1 cellular context compared by ENCODE assay signal in the genomic region with DNA sequence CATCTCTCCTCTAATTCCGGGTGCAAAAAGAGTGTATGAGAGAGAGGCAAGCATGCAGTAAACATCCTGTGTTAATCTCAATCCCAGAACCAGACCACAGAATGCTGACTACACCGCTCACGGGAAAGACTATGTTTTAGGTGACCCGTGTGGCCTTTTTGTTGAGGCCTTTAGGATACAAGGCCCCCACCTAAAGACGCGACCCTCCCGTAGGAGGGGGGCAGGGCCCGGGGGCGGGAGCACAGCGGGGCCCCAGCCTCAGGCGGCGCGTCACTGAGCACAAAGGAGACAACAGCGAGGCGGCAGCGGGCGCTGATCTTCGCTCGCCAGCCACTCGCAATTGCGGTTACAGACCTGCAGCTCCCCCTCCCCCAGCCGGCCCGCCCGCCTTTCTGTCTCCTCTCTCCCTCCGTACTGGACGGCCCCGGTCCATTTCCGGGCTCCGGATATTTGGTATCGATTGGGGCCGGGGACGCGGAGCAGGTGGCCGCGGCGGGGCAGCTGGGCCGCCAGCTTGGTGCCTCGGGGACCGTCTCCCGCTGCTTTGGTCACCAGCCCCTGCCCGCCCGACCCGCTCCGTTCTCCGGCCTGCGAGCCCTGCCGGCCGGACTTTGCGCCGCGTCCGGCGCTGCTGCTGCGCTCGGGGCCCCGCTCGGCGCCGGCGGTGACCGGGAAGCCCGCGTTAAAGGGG.
A peak's percentile ranks its signal among the peaks of the same experiment; 100 is the strongest.
TF ChIP-seq lines count a peak whose summit lies in the region.

A gene with protein sequence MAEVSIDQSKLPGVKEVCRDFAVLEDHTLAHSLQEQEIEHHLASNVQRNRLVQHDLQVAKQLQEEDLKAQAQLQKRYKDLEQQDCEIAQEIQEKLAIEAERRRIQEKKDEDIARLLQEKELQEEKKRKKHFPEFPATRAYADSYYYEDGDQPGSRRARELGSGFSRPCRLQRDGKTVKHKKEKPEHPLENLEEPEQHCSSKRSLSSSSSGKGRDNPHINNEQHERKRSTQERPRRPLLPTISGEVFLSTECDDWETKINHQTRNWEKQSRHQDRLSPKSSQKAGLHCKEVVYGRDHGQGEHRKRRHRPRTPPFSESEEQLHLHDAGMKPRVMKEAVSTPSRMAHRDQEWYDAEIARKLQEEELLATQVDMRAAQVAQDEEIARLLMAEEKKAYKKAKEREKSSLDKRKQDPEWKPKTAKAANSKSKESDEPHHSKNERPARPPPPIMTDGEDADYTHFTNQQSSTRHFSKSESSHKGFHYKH (plus strand): TSS at position 432 of the 691 bp plus-strand sequence. CDS start 281 bp downstream, outside the sequence.

TF ChIP-seq in HepG2, 621 proteins besides CTCF, POLR2A, EP300 and RAD21 (continued from another document and continues in another):
- TF ChIP-seq, protein P1, sequence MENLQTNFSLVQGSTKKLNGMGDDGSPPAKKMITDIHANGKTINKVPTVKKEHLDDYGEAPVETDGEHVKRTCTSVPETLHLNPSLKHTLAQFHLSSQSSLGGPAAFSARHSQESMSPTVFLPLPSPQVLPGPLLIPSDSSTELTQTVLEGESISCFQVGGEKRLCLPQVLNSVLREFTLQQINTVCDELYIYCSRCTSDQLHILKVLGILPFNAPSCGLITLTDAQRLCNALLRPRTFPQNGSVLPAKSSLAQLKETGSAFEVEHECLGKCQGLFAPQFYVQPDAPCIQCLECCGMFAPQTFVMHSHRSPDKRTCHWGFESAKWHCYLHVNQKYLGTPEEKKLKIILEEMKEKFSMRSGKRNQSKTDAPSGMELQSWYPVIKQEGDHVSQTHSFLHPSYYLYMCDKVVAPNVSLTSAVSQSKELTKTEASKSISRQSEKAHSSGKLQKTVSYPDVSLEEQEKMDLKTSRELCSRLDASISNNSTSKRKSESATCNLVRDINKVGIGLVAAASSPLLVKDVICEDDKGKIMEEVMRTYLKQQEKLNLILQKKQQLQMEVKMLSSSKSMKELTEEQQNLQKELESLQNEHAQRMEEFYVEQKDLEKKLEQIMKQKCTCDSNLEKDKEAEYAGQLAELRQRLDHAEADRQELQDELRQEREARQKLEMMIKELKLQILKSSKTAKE (CRISPR knock-in tag; IDR thresholded peaks at IDR 0.05; ENCODE audit: borderline replicate concordance) = peak; percentile 67; the same call in 1 of the 2 replicates
- TF ChIP-seq NR2C2 (CRISPR knock-in tag; IDR thresholded peaks at IDR 0.05; ENCODE audit: borderline replicate concordance) = no peak; the same call in 1 of the 2 replicates
- TF ChIP-seq ZNF543 (CRISPR knock-in tag; IDR thresholded peaks at IDR 0.05) = no peak
- TF ChIP-seq, protein P2, sequence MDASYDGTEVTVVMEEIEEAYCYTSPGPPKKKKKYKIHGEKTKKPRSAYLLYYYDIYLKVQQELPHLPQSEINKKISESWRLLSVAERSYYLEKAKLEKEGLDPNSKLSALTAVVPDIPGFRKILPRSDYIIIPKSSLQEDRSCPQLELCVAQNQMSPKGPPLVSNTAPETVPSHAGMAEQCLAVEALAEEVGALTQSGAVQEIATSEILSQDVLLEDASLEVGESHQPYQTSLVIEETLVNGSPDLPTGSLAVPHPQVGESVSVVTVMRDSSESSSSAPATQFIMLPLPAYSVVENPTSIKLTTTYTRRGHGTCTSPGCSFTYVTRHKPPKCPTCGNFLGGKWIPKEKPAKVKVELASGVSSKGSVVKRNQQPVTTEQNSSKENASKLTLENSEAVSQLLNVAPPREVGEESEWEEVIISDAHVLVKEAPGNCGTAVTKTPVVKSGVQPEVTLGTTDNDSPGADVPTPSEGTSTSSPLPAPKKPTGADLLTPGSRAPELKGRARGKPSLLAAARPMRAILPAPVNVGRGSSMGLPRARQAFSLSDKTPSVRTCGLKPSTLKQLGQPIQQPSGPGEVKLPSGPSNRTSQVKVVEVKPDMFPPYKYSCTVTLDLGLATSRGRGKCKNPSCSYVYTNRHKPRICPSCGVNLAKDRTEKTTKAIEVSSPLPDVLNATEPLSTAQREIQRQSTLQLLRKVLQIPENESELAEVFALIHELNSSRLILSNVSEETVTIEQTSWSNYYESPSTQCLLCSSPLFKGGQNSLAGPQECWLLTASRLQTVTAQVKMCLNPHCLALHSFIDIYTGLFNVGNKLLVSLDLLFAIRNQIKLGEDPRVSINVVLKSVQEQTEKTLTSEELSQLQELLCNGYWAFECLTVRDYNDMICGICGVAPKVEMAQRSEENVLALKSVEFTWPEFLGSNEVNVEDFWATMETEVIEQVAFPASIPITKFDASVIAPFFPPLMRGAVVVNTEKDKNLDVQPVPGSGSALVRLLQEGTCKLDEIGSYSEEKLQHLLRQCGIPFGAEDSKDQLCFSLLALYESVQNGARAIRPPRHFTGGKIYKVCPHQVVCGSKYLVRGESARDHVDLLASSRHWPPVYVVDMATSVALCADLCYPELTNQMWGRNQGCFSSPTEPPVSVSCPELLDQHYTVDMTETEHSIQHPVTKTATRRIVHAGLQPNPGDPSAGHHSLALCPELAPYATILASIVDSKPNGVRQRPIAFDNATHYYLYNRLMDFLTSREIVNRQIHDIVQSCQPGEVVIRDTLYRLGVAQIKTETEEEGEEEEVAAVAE (CRISPR knock-in tag; IDR thresholded peaks at IDR 0.05; ENCODE audit: borderline replicate concordance) = peak; percentile 76
- TF ChIP-seq ZMYM4 (CRISPR knock-in tag; IDR thresholded peaks at IDR 0.05) = peak; percentile 95
- TF ChIP-seq, protein P3, sequence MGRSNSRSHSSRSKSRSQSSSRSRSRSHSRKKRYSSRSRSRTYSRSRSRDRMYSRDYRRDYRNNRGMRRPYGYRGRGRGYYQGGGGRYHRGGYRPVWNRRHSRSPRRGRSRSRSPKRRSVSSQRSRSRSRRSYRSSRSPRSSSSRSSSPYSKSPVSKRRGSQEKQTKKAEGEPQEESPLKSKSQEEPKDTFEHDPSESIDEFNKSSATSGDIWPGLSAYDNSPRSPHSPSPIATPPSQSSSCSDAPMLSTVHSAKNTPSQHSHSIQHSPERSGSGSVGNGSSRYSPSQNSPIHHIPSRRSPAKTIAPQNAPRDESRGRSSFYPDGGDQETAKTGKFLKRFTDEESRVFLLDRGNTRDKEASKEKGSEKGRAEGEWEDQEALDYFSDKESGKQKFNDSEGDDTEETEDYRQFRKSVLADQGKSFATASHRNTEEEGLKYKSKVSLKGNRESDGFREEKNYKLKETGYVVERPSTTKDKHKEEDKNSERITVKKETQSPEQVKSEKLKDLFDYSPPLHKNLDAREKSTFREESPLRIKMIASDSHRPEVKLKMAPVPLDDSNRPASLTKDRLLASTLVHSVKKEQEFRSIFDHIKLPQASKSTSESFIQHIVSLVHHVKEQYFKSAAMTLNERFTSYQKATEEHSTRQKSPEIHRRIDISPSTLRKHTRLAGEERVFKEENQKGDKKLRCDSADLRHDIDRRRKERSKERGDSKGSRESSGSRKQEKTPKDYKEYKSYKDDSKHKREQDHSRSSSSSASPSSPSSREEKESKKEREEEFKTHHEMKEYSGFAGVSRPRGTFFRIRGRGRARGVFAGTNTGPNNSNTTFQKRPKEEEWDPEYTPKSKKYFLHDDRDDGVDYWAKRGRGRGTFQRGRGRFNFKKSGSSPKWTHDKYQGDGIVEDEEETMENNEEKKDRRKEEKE (IDR thresholded peaks at IDR 0.05) = no peak
- no peak for TF ChIP-seq STAT5B (CRISPR knock-in tag; IDR thresholded peaks at IDR 0.05)
- TF ChIP-seq ZNF138 (CRISPR knock-in tag; IDR thresholded peaks at IDR 0.05; ENCODE audit: low read depth) = no peak
- no peak for TF ChIP-seq ZNF530 (CRISPR knock-in tag; IDR thresholded peaks at IDR 0.05; ENCODE audit: low read depth)
- TF ChIP-seq, protein P4, sequence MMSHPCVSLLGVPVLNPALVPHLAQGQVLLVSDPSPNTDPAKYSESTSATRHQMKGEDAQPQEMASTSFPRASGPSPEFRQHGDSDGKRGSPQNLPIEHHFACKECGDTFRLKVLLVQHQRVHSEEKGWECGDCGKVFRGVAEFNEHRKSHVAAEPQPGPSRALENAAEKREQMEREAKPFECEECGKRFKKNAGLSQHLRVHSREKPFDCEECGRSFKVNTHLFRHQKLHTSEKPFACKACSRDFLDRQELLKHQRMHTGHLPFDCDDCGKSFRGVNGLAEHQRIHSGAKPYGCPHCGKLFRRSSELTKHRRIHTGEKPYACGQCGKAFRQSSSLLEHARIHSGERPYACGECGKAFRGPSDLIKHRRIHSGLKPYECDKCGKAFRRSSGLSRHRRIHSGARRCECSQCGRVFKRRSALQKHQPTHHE (CRISPR knock-in tag; IDR thresholded peaks at IDR 0.05; ENCODE audit: borderline replicate concordance) = peak; percentile 57; the same call in 1 of the 2 replicates
- TF ChIP-seq, protein P5, sequence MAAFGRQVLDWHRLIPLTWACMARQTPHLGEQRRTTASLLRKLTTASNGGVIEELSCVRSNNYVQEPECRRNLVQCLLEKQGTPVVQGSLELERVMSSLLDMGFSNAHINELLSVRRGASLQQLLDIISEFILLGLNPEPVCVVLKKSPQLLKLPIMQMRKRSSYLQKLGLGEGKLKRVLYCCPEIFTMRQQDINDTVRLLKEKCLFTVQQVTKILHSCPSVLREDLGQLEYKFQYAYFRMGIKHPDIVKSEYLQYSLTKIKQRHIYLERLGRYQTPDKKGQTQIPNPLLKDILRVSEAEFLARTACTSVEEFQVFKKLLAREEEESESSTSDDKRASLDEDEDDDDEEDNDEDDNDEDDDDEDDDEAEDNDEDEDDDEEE (CRISPR knock-in tag; IDR thresholded peaks at IDR 0.05) = peak; percentile 44
- TF ChIP-seq, protein P6, sequence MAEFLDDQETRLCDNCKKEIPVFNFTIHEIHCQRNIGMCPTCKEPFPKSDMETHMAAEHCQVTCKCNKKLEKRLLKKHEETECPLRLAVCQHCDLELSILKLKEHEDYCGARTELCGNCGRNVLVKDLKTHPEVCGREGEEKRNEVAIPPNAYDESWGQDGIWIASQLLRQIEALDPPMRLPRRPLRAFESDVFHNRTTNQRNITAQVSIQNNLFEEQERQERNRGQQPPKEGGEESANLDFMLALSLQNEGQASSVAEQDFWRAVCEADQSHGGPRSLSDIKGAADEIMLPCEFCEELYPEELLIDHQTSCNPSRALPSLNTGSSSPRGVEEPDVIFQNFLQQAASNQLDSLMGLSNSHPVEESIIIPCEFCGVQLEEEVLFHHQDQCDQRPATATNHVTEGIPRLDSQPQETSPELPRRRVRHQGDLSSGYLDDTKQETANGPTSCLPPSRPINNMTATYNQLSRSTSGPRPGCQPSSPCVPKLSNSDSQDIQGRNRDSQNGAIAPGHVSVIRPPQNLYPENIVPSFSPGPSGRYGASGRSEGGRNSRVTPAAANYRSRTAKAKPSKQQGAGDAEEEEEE (CRISPR knock-in tag; IDR thresholded peaks at IDR 0.05; ENCODE audit: borderline replicate concordance) = no peak
- 0 out of 2 replicates have a peak, but pooled peaks have one; percentile 36 for TF ChIP-seq RCOR2 (CRISPR knock-in tag; IDR thresholded peaks at IDR 0.05)
- peak; percentile 60; the same call in 1 of the 2 replicates for TF ChIP-seq MEF2D (CRISPR knock-in tag; IDR thresholded peaks at IDR 0.05)
- TF ChIP-seq ZNF460 (CRISPR knock-in tag; IDR thresholded peaks at IDR 0.05; ENCODE audit: borderline replicate concordance) = peak; percentile 36; the same call in 1 of the 2 replicates
- TF ChIP-seq, protein P7, sequence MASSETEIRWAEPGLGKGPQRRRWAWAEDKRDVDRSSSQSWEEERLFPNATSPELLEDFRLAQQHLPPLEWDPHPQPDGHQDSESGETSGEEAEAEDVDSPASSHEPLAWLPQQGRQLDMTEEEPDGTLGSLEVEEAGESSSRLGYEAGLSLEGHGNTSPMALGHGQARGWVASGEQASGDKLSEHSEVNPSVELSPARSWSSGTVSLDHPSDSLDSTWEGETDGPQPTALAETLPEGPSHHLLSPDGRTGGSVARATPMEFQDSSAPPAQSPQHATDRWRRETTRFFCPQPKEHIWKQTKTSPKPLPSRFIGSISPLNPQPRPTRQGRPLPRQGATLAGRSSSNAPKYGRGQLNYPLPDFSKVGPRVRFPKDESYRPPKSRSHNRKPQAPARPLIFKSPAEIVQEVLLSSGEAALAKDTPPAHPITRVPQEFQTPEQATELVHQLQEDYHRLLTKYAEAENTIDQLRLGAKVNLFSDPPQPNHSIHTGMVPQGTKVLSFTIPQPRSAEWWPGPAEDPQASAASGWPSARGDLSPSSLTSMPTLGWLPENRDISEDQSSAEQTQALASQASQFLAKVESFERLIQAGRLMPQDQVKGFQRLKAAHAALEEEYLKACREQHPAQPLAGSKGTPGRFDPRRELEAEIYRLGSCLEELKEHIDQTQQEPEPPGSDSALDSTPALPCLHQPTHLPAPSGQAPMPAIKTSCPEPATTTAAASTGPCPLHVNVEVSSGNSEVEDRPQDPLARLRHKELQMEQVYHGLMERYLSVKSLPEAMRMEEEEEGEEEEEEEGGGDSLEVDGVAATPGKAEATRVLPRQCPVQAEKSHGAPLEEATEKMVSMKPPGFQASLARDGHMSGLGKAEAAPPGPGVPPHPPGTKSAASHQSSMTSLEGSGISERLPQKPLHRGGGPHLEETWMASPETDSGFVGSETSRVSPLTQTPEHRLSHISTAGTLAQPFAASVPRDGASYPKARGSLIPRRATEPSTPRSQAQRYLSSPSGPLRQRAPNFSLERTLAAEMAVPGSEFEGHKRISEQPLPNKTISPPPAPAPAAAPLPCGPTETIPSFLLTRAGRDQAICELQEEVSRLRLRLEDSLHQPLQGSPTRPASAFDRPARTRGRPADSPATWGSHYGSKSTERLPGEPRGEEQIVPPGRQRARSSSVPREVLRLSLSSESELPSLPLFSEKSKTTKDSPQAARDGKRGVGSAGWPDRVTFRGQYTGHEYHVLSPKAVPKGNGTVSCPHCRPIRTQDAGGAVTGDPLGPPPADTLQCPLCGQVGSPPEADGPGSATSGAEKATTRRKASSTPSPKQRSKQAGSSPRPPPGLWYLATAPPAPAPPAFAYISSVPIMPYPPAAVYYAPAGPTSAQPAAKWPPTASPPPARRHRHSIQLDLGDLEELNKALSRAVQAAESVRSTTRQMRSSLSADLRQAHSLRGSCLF (CRISPR knock-in tag; IDR thresholded peaks at IDR 0.05; ENCODE audit: borderline replicate concordance) = no peak
- TF ChIP-seq PHF20 (CRISPR knock-in tag; IDR thresholded peaks at IDR 0.05) = peak; percentile 71
- TF ChIP-seq SOX6 (IDR thresholded peaks at IDR 0.05) = no peak
- peak; percentile 83 for TF ChIP-seq SOX6 (CRISPR knock-in tag; IDR thresholded peaks at IDR 0.05)
- TF ChIP-seq, protein P8, sequence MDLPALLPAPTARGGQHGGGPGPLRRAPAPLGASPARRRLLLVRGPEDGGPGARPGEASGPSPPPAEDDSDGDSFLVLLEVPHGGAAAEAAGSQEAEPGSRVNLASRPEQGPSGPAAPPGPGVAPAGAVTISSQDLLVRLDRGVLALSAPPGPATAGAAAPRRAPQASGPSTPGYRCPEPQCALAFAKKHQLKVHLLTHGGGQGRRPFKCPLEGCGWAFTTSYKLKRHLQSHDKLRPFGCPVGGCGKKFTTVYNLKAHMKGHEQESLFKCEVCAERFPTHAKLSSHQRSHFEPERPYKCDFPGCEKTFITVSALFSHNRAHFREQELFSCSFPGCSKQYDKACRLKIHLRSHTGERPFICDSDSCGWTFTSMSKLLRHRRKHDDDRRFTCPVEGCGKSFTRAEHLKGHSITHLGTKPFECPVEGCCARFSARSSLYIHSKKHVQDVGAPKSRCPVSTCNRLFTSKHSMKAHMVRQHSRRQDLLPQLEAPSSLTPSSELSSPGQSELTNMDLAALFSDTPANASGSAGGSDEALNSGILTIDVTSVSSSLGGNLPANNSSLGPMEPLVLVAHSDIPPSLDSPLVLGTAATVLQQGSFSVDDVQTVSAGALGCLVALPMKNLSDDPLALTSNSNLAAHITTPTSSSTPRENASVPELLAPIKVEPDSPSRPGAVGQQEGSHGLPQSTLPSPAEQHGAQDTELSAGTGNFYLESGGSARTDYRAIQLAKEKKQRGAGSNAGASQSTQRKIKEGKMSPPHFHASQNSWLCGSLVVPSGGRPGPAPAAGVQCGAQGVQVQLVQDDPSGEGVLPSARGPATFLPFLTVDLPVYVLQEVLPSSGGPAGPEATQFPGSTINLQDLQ (CRISPR knock-in tag; IDR thresholded peaks at IDR 0.05) = no peak
- TF ChIP-seq CBFB (CRISPR knock-in tag; IDR thresholded peaks at IDR 0.05) = peak; percentile 97
